9 cellular contexts compared by ENCODE assay signal in the genomic region with DNA sequence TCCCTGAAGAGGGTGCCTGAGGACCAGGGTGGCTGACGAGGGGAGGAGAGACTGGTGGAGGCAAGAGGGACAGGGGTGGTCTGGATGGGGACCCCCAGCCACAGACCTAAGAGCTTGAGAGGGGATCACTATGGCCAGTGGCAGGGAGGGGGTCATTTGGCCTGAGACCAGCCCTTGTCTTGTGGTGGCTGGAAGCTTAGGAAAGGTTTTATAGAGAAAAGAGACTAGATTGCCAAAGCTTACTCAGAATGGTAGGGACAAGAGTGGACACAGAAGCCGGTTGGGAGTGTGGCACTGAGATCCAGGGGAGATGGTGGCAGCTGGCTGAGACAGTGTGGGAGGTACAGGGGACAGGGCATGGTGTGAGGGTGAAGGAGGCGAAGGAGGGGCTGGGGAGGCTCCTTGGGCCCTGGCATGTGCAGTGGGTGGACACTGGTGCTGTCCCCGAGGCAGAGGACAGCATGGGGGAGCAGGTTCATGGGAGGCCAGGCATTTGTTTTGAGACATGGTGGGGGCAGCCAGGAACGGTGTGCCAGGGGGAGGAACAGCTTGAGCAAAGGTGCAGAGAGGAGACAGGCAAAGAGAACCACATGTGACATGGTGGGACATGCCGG.
DNase-seq lines count a peak whose midpoint lies in the region; ATAC-seq and TF ChIP-seq lines count a peak whose summit lies in the region.
"Had no signal": no experiment of that assay in that cellular context is flagged by ENCODE, and none has a peak within 500 bp of the region (broad histone marks: within the 10 kb centered on the region; RNA-seq: fewer than 3 reads in every experiment).

No MANE protein-coding gene starts in this region.

- TF ChIP-seq POLR2A in right lobe of liver (IDR thresholded peaks at IDR 0.05): no peak

- H3K9me3 ChIP-seq in HUES64 (ENCODE audit: insufficient read depth, low read depth, low read length) (no peaks in the 10 kb centered on the region), right lobe of liver (no peaks in the 10 kb centered on the region)

- 82% methylated on average over 6 of the region's 6 CpGs for WGBS in HUES64
- 36% methylated on average over 4 of the region's 6 CpGs for WGBS in right lobe of liver (ENCODE audit: insufficient coverage, low coverage, low lambda C conversion rate, missing lambda C conversion rate)

- H3K36me3 ChIP-seq in HUES64 (ENCODE audit: insufficient read depth, low read length) (no peaks in the 10 kb centered on the region), right lobe of liver (peaks cover 0 to under 1% (median 0%) of the 10 kb centered on the region in 4 donors)

- H3K27me3 Mint-ChIP-seq in brain: no peaks in the 10 kb centered on the region

- H3K36me3 Mint-ChIP-seq in brain: no peaks in the 10 kb centered on the region

- no peak for TF ChIP-seq CTCF in brain (conservative IDR thresholded peaks at IDR 0.05)
- no peak for TF ChIP-seq CTCF in right lobe of liver (IDR thresholded peaks at IDR 0.05)

- ATAC-seq in right lobe of liver: no peak
- ATAC-seq in GM21528 (IDR thresholded peaks at IDR 0.05; ENCODE audit: low FRiP score, unreplicated experiment): no peak

- H3K27ac ChIP-seq in HUES64 (ENCODE audit: low read depth, low read length) (peak overlapping the region; percentile 64; the same call in 1 of the 2 replicates), right lobe of liver (peak overlapping the region; percentile 97 to 100 (median 99)), substantia nigra (ENCODE audit: low read depth, low read length, poor library complexity, severe bottlenecking) (peak overlapping the region; percentile 98)

- peak overlapping the region; percentile 45; the same call in 1 of the 2 replicates for H3K9ac ChIP-seq in HUES64 (ENCODE audit: low read depth, low read length)

- intact Hi-C loops in right lobe of liver (cut with DNase I): no loop called here

- H3K4me3 Mint-ChIP-seq in brain: peak overlapping the region; percentile 59 to 93 (median 87)

- H3K27me3 ChIP-seq in HUES64 (ENCODE audit: insufficient read depth, low read length): peaks cover 11% of the 10 kb centered on the region; the same call in 1 of the 2 replicates
- H3K27me3 ChIP-seq in right lobe of liver: no peaks in the 10 kb centered on the region

- DNase-seq in right lobe of liver (no peak), substantia nigra (lab: John Stamatoyannopoulos, UW) (peak in 4 of 49 donors; percentile 16 to 54 (median 39)), mucosa of gallbladder (ENCODE audit: low spot score) (no peak), activated gamma-delta T cell (lab: John Stamatoyannopoulos, UW) (no peak), OCI-M2 (lab: John Stamatoyannopoulos, UW; ENCODE audit: unreplicated experiment) (no peak)
- DNase-seq: activated effector memory CD4-positive, alpha-beta T cell treated with Interleukin-2 at 50 U/mL for 16 hours had no signal

- H3K27ac Mint-ChIP-seq in brain: peak overlapping the region; percentile 98 to 99 (median 99)

- peaks cover 0 to 5% (median 0%) of the 10 kb centered on the region in 5 experiments for H3K9me3 Mint-ChIP-seq in brain

- H3K4me3 ChIP-seq in HUES64 (ENCODE audit: low read length): peak overlapping the region; percentile 56; the same call in 1 of the 2 replicates
- H3K4me3 ChIP-seq in right lobe of liver: peak overlapping the region in 2 of 3 donors; percentile 62 to 63

- peaks cover 89% of the 10 kb centered on the region for H3K4me1 Mint-ChIP-seq in brain

- H3K4me1 ChIP-seq in HUES64 (ENCODE audit: insufficient read depth, low read length): peaks cover 31% of the 10 kb centered on the region
- peaks cover 0 to 35% (median 10%) of the 10 kb centered on the region in 4 donors for H3K4me1 ChIP-seq in right lobe of liver
